7 cellular contexts compared by ENCODE assay signal in the genomic region with DNA sequence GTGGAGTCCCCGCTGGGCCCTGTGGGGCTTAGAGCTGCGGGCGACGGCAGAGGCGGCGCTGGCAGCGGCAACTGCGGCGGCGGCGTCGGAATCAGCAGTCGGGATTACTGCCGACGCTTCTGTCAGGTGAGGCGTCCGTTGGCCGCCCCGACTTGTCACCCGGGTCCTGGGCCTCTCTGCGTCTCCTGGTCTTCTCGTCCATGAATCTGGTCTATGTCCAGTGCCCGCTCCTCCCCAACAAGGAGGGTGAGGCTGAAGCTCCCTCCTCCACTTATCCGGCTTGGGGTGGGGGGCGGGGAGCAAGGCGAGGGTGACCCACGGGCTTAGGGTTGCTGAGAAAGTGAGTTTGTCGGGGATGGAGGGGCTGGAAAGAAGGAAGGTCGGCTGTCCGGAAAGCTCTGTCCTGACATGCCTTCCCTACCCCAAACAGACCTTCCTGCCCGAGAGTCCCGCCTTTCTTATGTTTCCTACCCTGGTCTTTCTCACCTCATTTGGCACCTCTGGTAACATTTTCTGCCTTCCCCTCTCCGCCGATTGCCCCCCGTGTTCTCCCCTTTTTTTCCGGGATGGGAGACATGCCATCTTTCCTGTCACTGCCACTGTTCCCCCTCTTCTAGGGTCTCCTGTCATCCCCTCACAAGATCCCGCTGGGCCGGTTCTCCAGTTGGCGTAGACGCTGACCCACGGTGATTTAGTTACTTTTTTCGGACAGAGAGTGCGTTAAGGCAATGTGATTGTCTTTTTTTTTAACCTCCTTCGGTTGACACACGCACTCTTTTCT. TPM values are rescaled to one million over a fixed set of nuclear protein-coding genes. Genes with fewer than 3 reads are reported as not detected.
A peak's percentile ranks its signal among the peaks of the same experiment; 100 is the strongest.
DNase-seq lines count a peak whose midpoint lies in the region; ATAC-seq and TF ChIP-seq lines count a peak whose summit lies in the region.

No MANE protein-coding gene starts in this region.

- peaks cover 22 to 75% (median 46%) of the 10 kb centered on the region in 4 donors for H3K4me1 ChIP-seq in stomach

- peak; percentile 12 for ATAC-seq in GM21529 (IDR thresholded peaks at IDR 0.05; ENCODE audit: unreplicated experiment)

- H3K9me3 ChIP-seq in stomach: no peaks in the 10 kb centered on the region

- TF ChIP-seq EP300 in stomach (IDR thresholded peaks at IDR 0.05): no peak

- WGBS in stomach, 5 donors: 0 to 1% (median 1%) methylated on average over 42 to 45 of the region's 45 CpGs

- H3K27me3 ChIP-seq in brain microvascular endothelial cell (replicated peaks) (no peaks in the 10 kb centered on the region), kidney epithelial cell (ENCODE audit: control insufficient read depth, insufficient read depth, low read length) (no peaks in the 10 kb centered on the region), stomach (no peaks in the 10 kb centered on the region)

- H3K4me3 ChIP-seq in GM12865 (ENCODE audit: low read depth, low read length) (peak overlapping the region; percentile 67), brain microvascular endothelial cell (ENCODE audit: low read depth, low read length) (peak overlapping the region; percentile 89), kidney epithelial cell (ENCODE audit: low read depth, low read length) (peak overlapping the region; percentile 84), stomach (peak overlapping the region; percentile 76 to 94 (median 92))

- TF ChIP-seq CTCF in GM12865 (IDR thresholded peaks at IDR 0.05; ENCODE audit: insufficient read depth, low read depth, low read length, missing control alignments) (no peak), brain microvascular endothelial cell (IDR thresholded peaks at IDR 0.05; ENCODE audit: low read depth, low read length, missing control alignments) (no peak), kidney epithelial cell (IDR thresholded peaks at IDR 0.05; ENCODE audit: insufficient read depth, low read length, poor library complexity, severe bottlenecking) (no peak), stomach (IDR thresholded peaks at IDR 0.05) (no peak)

- intact Hi-C loops in stomach (cut with DNase I; ENCODE audit: low total_unique reads): no loop called here

- peak in 1 of 4 donors; percentile 49 for TF ChIP-seq POLR2A in stomach (IDR thresholded peaks at IDR 0.05)

- H3K27ac ChIP-seq in brain microvascular endothelial cell: peak overlapping the region; percentile 60
- H3K27ac ChIP-seq in stomach: peak overlapping the region; percentile 94 to 99 (median 97)

- in situ Hi-C loops in brain microvascular endothelial cell (cut with HindIII; ENCODE audit: low pct_ligation_motif_present, low sequenced_read_pairs): no loop called here

- no peak for DNase-seq in GM12865 (ENCODE audit: low read depth)
- DNase-seq in LoVo (ENCODE audit: low spot score): peak; percentile 16
- DNase-seq in brain microvascular endothelial cell: no peak
- DNase-seq in kidney epithelial cell (ENCODE audit: low read depth): no peak
- DNase-seq in stomach: no peak
- no peak for DNase-seq in NCI-H2171 (lab: John Stamatoyannopoulos, UW)

- H3K36me3 ChIP-seq in brain microvascular endothelial cell (replicated peaks): peaks cover 8% of the 10 kb centered on the region
- H3K36me3 ChIP-seq in kidney epithelial cell (ENCODE audit: control insufficient read depth, insufficient read depth, low read length): peaks cover 1% of the 10 kb centered on the region
- H3K36me3 ChIP-seq in stomach: peaks cover 6 to 19% (median 17%) of the 10 kb centered on the region in 4 donors

RNA-seq across cellular contexts. Expression of gene ZNF654, which starts 0.5 kb away (rescaled TPM):
- 6.6 and 6.8 TPM in 2 replicates for total RNA-seq in kidney epithelial cell
- total RNA-seq in stomach: 10 to 100 TPM in 2 of 5 donors, 1 to 10 TPM in 3; 6.4 to 30.7 (median 9.9) TPM
- 1 to 10 TPM; 2.6 to 3.2 (median 3.2) TPM for polyA plus RNA-seq in stomach

RNA-seq across cellular contexts. Expression of gene CGGBP1, which starts 0.8 kb away (rescaled TPM):
- total RNA-seq in kidney epithelial cell: 51.6 and 53.4 TPM in 2 replicates
- 100 to 1,000 TPM in 1 of 5 donors, 10 to 100 TPM in 4; 27.4 to 146 (median 74.3) TPM for total RNA-seq in stomach
- polyA plus RNA-seq in stomach: 10 to 100 TPM; 27.8 to 34.5 (median 31.1) TPM
